In genomic region chr13:65830411-65831172, GRCh38 we compare ENCODE assay signal across 20 cellular contexts.
"Had no signal": no experiment of that assay in that cellular context is flagged by ENCODE, and none has a peak within 500 bp of the region (broad histone marks: within the 10 kb centered on the region; RNA-seq: fewer than 3 reads in every experiment).

No MANE protein-coding gene starts in this region.

- H3K4me3 ChIP-seq: lung, thyroid gland had no signal

- H3K9me3 ChIP-seq: thyroid gland had no signal

- H3K27ac ChIP-seq: thyroid gland, VCaP had no signal

- H3K27me3 ChIP-seq: thyroid gland had no signal

- H3K36me3 ChIP-seq: thyroid gland had no signal

- H3K4me1 ChIP-seq: thyroid gland had no signal

- DNase-seq: activated CD4-positive, alpha-beta T cell treated with anti-CD3 and anti-CD28 coated beads for 1 hour; activated CD8-positive, alpha-beta memory T cell treated with anti-CD3 and anti-CD28 coated beads for 24 hours; activated CD8-positive, alpha-beta memory T cell treated with anti-CD3 and anti-CD28 coated beads, Interleukin-2, amount 50 U/mL, for 48 hours; activated effector memory CD4-positive, alpha-beta T cell treated with anti-CD3 and anti-CD28 coated beads, Interleukin-2, amount 50 U/mL, for 16 hours; activated T-cell treated with anti-CD3 and anti-CD28 coated beads, Interleukin-2, amount 50 U/mL, for 48 hours; cerebellar nuclear complex; cortex of kidney; erythroblast; foreskin melanocyte; hypothalamus; islet precursor cell; nephron progenitor cell; occipital lobe; stimulated activated CD4-positive, alpha-beta T cell treated with anti-CD3 and anti-CD28 coated beads, Interleukin-12 subunit alpha, Interleukin-12 subunit beta, amount 100 ng/mL, for 4 hours; stimulated activated CD4-positive, alpha-beta T cell treated with anti-CD3 and anti-CD28 coated beads, Interleukin-1b, Interleukin-23, amount 100 ng/mL, for 48 hours; stimulated activated CD8-positive, alpha-beta memory T cell treated with anti-CD3 and anti-CD28 coated beads, Interleukin-4, amount 100 ng/mL, for 48 hours; stimulated activated naive CD4-positive, alpha-beta T cell treated with Interleukin-2 at 50 U/mL for 16 hours; thyroid gland had no signal
